ENCODE assay signal across 29 cellular contexts in the genomic region with DNA sequence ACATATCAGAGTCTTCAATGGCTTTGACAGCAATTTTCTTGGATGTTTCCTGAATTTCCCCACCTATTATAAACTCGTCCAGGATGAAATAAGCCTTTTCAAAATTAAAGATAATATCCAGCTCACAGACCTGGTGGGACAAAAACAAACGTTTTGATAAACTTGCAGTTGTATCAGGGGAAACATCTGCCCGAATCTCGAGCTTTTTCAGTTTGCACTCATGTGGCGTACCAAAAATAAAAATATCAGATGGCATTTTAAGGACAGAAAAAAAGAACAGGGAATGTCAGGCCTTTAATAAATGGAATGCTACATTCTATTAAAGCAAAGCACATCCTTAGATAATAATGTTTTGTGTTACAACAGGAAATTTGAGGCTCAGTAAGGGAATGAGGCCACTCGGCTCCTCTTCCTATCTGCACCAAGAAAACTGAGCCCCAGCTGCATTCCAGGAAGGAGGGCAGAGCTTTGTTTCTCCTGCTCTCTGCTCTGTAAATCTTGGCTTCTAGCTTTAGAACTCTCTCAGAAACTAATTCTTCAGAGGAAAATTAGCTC.
DNase-seq lines count a peak whose midpoint lies in the region; ATAC-seq and TF ChIP-seq lines count a peak whose summit lies in the region.
"Had no signal": no experiment of that assay in that cellular context is flagged by ENCODE, and none has a peak within 500 bp of the region (broad histone marks: within the 10 kb centered on the region; RNA-seq: fewer than 3 reads in every experiment).

No MANE protein-coding gene starts in this region.

- no peak for ATAC-seq in GM19397 (IDR thresholded peaks at IDR 0.05; ENCODE audit: unreplicated experiment)
- ATAC-seq: GM12878, HCT116, PC-3 had no signal

- no TSS peak for BruUV-seq in MCF 10A (replicated peaks; lab: Mats Ljungman, UMichigan)

- no peak overlapping the region for H3K4me3 ChIP-seq in breast epithelium
- H3K4me3 ChIP-seq: GM12878, MG63 had no signal

- H3K9me3 Mint-ChIP-seq in MCF 10A (ENCODE audit: unreplicated experiment) (no peaks in the 10 kb centered on the region), nephron progenitor cell (no peaks in the 10 kb centered on the region), CD14-positive monocyte (no peaks in the 10 kb centered on the region)

- intact Hi-C loops in MCF 10A (cut with micrococcal nuclease) (no loop called here), breast epithelium (cut with DNase I; ENCODE audit: low total_unique reads) (no loop called here), CD14-positive monocyte (cut with micrococcal nuclease) (no loop called here)

- H3K27me3 ChIP-seq in breast epithelium: no peaks in the 10 kb centered on the region
- H3K27me3 ChIP-seq: BE2C, MG63 had no signal

- no peak overlapping the region for H3K27ac ChIP-seq in breast epithelium
- H3K27ac ChIP-seq: 22Rv1 had no signal

- peaks cover 27% of the 10 kb centered on the region for H3K36me3 Mint-ChIP-seq in MCF 10A (ENCODE audit: insufficient read depth, unreplicated experiment)
- H3K36me3 Mint-ChIP-seq in nephron progenitor cell (ENCODE audit: low read depth): peaks cover 8% of the 10 kb centered on the region
- H3K36me3 Mint-ChIP-seq in CD14-positive monocyte: peaks cover 14 to 18% of the 10 kb centered on the region in 2 donors

- CTCF ChIA-PET in MCF 10A (lab: Yijun Ruan, JAX): interaction anchor here (0.9 to 2.8 kb wide), 4 partner anchors 11 to 37 kb away, joined by 3 to 12 read pairs (median 4); no protein-coding TSS in a partner anchor

- no peak for TF ChIP-seq CTCF in MCF 10A (IDR thresholded peaks at IDR 0.05; ENCODE audit: unreplicated experiment)
- no peak for TF ChIP-seq CTCF in breast epithelium (IDR thresholded peaks at IDR 0.05)
- no peak for TF ChIP-seq CTCF in nephron progenitor cell (IDR thresholded peaks at IDR 0.05)
- no peak for TF ChIP-seq CTCF in CD14-positive monocyte (IDR thresholded peaks at IDR 0.05)

- no peak for DNase-seq in MCF 10A (ENCODE audit: unreplicated experiment)
- no peak for DNase-seq in breast epithelium (ENCODE audit: low spot score in 2 of 2)
- DNase-seq in iris pigment epithelial cell (ENCODE audit: low read depth): peak; percentile 28
- DNase-seq in nephron progenitor cell: no peak
- DNase-seq in CD14-positive monocyte (ENCODE audit: low spot score): no peak
- DNase-seq in DMS153 treated with DMSO at 0.1 percent for 48 hours (lab: John Stamatoyannopoulos, UW; ENCODE audit: unreplicated experiment): no peak
- DNase-seq: ACHN; BE2C; CD4-positive, alpha-beta T cell; COR-L47; DMS79; EL; GDM1; KBM-7; MG63; NCI-H1105 treated with DMSO at 0.1 percent for 48 hours; NCI-H146; NCI-H1930; NCI-H2107; NCI-H446; NCI-H526; NCI-H82; NK-92 treated with Interleukin-12 subunit alpha and Interleukin-12 subunit beta, amount 100 ng/mL, for 24 hours; PC-3; Right ventricle myocardium superior had no signal

- H3K4me3 Mint-ChIP-seq in MCF 10A (ENCODE audit: unreplicated experiment) (no peak overlapping the region), nephron progenitor cell (no peak overlapping the region), CD14-positive monocyte (no peak overlapping the region)
- H3K4me3 Mint-ChIP-seq: CD4-positive, alpha-beta T cell had no signal

- no peaks in the 10 kb centered on the region for H3K36me3 ChIP-seq in breast epithelium
- H3K36me3 ChIP-seq: BE2C had no signal

- no peaks in the 10 kb centered on the region for H3K9me3 ChIP-seq in breast epithelium
- H3K9me3 ChIP-seq: BE2C, MG63 had no signal

- H3K27ac Mint-ChIP-seq in MCF 10A (ENCODE audit: low read depth, unreplicated experiment) (peak overlapping the region; percentile 41), nephron progenitor cell (peak overlapping the region; percentile 29), CD14-positive monocyte (peak overlapping the region in 1 of 7 donors; percentile 11)
- H3K27ac Mint-ChIP-seq: CD4-positive, alpha-beta T cell had no signal

- no peak for TF ChIP-seq POLR2A in breast epithelium (IDR thresholded peaks at IDR 0.05)

- H3K27me3 Mint-ChIP-seq in MCF 10A (ENCODE audit: insufficient read depth, unreplicated experiment): no peaks in the 10 kb centered on the region
- no peaks in the 10 kb centered on the region for H3K27me3 Mint-ChIP-seq in nephron progenitor cell (ENCODE audit: low read depth, poor library complexity)
- H3K27me3 Mint-ChIP-seq in CD14-positive monocyte (ENCODE audit: low read depth in 3 of 3): peaks cover 0 to 2% (median 0%) of the 10 kb centered on the region in 3 donors
- H3K27me3 Mint-ChIP-seq: CD4-positive, alpha-beta T cell had no signal

- no peaks in the 10 kb centered on the region for H3K4me1 ChIP-seq in breast epithelium
- H3K4me1 ChIP-seq: BE2C had no signal

- peaks cover 13% of the 10 kb centered on the region for H3K4me1 Mint-ChIP-seq in MCF 10A (ENCODE audit: insufficient read depth, unreplicated experiment)
- peaks cover 19% of the 10 kb centered on the region for H3K4me1 Mint-ChIP-seq in nephron progenitor cell
- peaks cover 14% of the 10 kb centered on the region for H3K4me1 Mint-ChIP-seq in CD14-positive monocyte

- POLR2A ChIA-PET in MCF 10A (lab: Yijun Ruan, JAX): interaction anchor here (1.2 to 2.1 kb wide), 2 partner anchors 10 to 70 kb away, joined by 3 to 7 read pairs; no protein-coding TSS in a partner anchor
